ENCODE assay signal across 8 cellular contexts in genomic region chr19:49877879-49878743, GRCh38. TPM values are rescaled to one million over a fixed set of nuclear protein-coding genes. Genes with fewer than 3 reads are reported as not detected.
DNase-seq lines count a peak whose midpoint lies in the region; TF ChIP-seq lines count a peak whose summit lies in the region.

No MANE protein-coding gene starts in this region.

- H3K4me1 ChIP-seq in stomach smooth muscle (ENCODE audit: control insufficient read depth, insufficient read depth, low read length), result peaks cover 35% of the 10 kb centered on the region

- peaks cover 36 to 44% of the 10 kb centered on the region in 2 donors for H3K36me3 ChIP-seq in stomach smooth muscle (ENCODE audit: control insufficient read depth in 2 of 2, insufficient read depth in 2 of 2, low read length in 2 of 2)

- no peaks in the 10 kb centered on the region for H3K9me3 Mint-ChIP-seq in neural crest cell

- H3K4me3 Mint-ChIP-seq in neural crest cell, result no peak overlapping the region

- peaks cover 21% of the 10 kb centered on the region for H3K4me1 Mint-ChIP-seq in neural crest cell

- peak overlapping the region; percentile 89 to 100 for H3K4me3 ChIP-seq in stomach smooth muscle (ENCODE audit: low read length in 2 of 2)

- no peaks in the 10 kb centered on the region for H3K27me3 Mint-ChIP-seq in neural crest cell (ENCODE audit: low read depth)

- H3K9me3 ChIP-seq in stomach smooth muscle (ENCODE audit: control insufficient read depth in 2 of 2, low read length in 2 of 2), result peaks cover 0 to 3% of the 10 kb centered on the region in 2 donors

- H3K36me3 Mint-ChIP-seq in neural crest cell (ENCODE audit: low read depth), result peaks cover 7% of the 10 kb centered on the region

- no peaks in the 10 kb centered on the region for H3K27me3 ChIP-seq in stomach smooth muscle (ENCODE audit: control insufficient read depth in 1 of 2, insufficient read depth in 2 of 2, low read length in 2 of 2)

- DNase-seq in ELR (ENCODE audit: low read depth), result peak; percentile 98
- peak; percentile 92 for DNase-seq in GOT3 (lab: John Stamatoyannopoulos, UW)
- DNase-seq in Kasumi-1 (lab: John Stamatoyannopoulos, UW), result peak; percentile 92 to 95
- peak; percentile 95 for DNase-seq in RKO (ENCODE audit: low spot score)
- peak; percentile 96 for DNase-seq in activated effector memory CD4-positive, alpha-beta T cell treated with Interleukin-2 at 50 U/mL for 16 hours
- peak; percentile 96 for DNase-seq in fibroblast of the conjunctiva (ENCODE audit: low read depth)
- DNase-seq in neural crest cell (ENCODE audit: low read depth, low spot score), result peak; percentile 94

- peak overlapping the region; percentile 100 for H3K27ac ChIP-seq in stomach smooth muscle (ENCODE audit: low read length)

- H3K9ac ChIP-seq in stomach smooth muscle (ENCODE audit: low read length in 2 of 2), result peak overlapping the region; percentile 87 to 99

- H3K27ac Mint-ChIP-seq in neural crest cell (ENCODE audit: unreplicated experiment), result no peak overlapping the region

- TF ChIP-seq CTCF in neural crest cell (conservative IDR thresholded peaks at IDR 0.05), result no peak

RNA-seq across cellular contexts. Expression of gene TBC1D17, which starts 0.6 kb away (rescaled TPM):
- 30.5 and 34.5 TPM in 2 replicates for total RNA-seq in neural crest cell

RNA-seq across cellular contexts. Expression of gene AKT1S1, which starts 1.0 kb away (rescaled TPM):
- 38.6 and 39.6 TPM in 2 replicates for total RNA-seq in neural crest cell

RNA-seq across cellular contexts. Expression of gene PNKP, which starts 10.7 kb away (rescaled TPM):
- total RNA-seq in neural crest cell, result 131 and 135 TPM in 2 replicates

RNA-seq across cellular contexts. Expression of gene IL4I1, which starts 18.6 kb away (rescaled TPM):
- total RNA-seq in neural crest cell, result 0.12 and 0.41 TPM in 2 replicates

RNA-seq across cellular contexts. Expression of gene PTOV1, which starts 27.2 kb away (rescaled TPM):
- 453 and 466 TPM in 2 replicates for total RNA-seq in neural crest cell

Comparison
In these comparisons a context has a peak if more than half of its experiments do, and no peak if none do; other contexts are left out.
1. Peak in every context shown above with its lines: DNase-seq, H3K4me3 ChIP-seq and H3K27ac ChIP-seq.